12 cellular contexts compared by ENCODE assay signal in the genomic region with DNA sequence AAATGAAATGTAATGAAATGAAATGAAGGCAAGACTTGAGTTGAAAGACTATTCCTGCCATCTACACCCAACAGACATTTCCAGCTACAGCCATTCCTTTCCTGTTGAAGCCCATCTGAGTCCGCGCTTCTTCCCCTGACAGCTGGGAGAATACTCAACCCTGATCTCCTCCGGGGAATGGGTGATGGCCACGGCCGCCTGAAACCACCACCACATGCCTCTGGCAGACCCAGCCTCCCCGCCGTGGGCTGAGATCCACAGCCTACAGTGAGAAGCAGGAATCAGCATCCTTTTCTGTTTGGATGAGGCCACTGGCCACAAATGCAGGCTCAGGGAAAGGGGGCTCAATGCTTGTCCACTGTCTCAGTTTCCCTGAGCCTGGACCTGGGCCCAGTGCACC.
"Had no signal": no experiment of that assay in that cellular context is flagged by ENCODE, and none has a peak within 500 bp of the region (broad histone marks: within the 10 kb centered on the region; RNA-seq: fewer than 3 reads in every experiment).

No MANE protein-coding gene starts in this region.

- DNase-seq: activated CD4-positive, alpha-beta T cell treated with anti-CD3 and anti-CD28 coated beads, Interleukin-2, amount 10 ng/mL, durations not matched to agents 7 days and 5 days; activated effector memory CD4-positive, alpha-beta T cell treated with Interleukin-2 at 50 U/mL for 16 hours; activated naive CD8-positive, alpha-beta T cell treated with anti-CD3 and anti-CD28 coated beads, Interleukin-2, amount 10 ng/mL, durations not matched to agents 7 days and 5 days; activated T-cell treated with anti-CD3 and anti-CD28 coated beads, Interleukin-2, amount 50 U/mL, for 1 hour; aorta; effector CD4-positive, alpha-beta T cell; kidney; naive B cell; SK-N-SH; stimulated activated CD4-positive, alpha-beta T cell treated with anti-CD3 and anti-CD28 coated beads, Interleukin-4, amount 100 ng/mL, for 1 hour; stimulated activated naive CD8-positive, alpha-beta T cell treated with anti-CD3 and anti-CD28 coated beads, Interleukin-15, amount 100 ng/mL, for 72 hours had no signal

- H2AFZ ChIP-seq: hepatocyte had no signal

- H3K27ac ChIP-seq: hepatocyte had no signal

- H3K27me3 Mint-ChIP-seq: activated CD4-positive, alpha-beta T cell treated with anti-CD3 and anti-CD28 coated beads, Interleukin-2, amount 10 ng/mL, durations not matched to agents 7 days and 5 days; activated naive CD8-positive, alpha-beta T cell treated with anti-CD3 and anti-CD28 coated beads, Interleukin-2, amount 10 ng/mL, durations not matched to agents 7 days and 5 days; naive B cell; stimulated activated naive CD8-positive, alpha-beta T cell treated with anti-CD3 and anti-CD28 coated beads, Interleukin-15, amount 100 ng/mL, for 72 hours had no signal

- H3K4me1 Mint-ChIP-seq: activated naive CD8-positive, alpha-beta T cell treated with anti-CD3 and anti-CD28 coated beads, Interleukin-2, amount 10 ng/mL, durations not matched to agents 7 days and 5 days had no signal

- H3K9me3 ChIP-seq: SK-N-SH had no signal

- H3K9me3 Mint-ChIP-seq: activated CD4-positive, alpha-beta T cell treated with anti-CD3 and anti-CD28 coated beads, Interleukin-2, amount 10 ng/mL, durations not matched to agents 7 days and 5 days; activated naive CD8-positive, alpha-beta T cell treated with anti-CD3 and anti-CD28 coated beads, Interleukin-2, amount 10 ng/mL, durations not matched to agents 7 days and 5 days; naive B cell had no signal

- H3K4me2 ChIP-seq: hepatocyte, SK-N-SH had no signal

- H3K27me3 ChIP-seq: hepatocyte had no signal

- H3K4me3 ChIP-seq: hepatocyte had no signal

- H3K4me3 Mint-ChIP-seq: activated CD4-positive, alpha-beta T cell treated with anti-CD3 and anti-CD28 coated beads, Interleukin-2, amount 10 ng/mL, durations not matched to agents 7 days and 5 days; activated naive CD8-positive, alpha-beta T cell treated with anti-CD3 and anti-CD28 coated beads, Interleukin-2, amount 10 ng/mL, durations not matched to agents 7 days and 5 days; naive B cell; stimulated activated naive CD8-positive, alpha-beta T cell treated with anti-CD3 and anti-CD28 coated beads, Interleukin-15, amount 100 ng/mL, for 72 hours had no signal

- H3K9ac ChIP-seq: SK-N-SH had no signal

- H3K27ac Mint-ChIP-seq: activated CD4-positive, alpha-beta T cell treated with anti-CD3 and anti-CD28 coated beads, Interleukin-2, amount 10 ng/mL, durations not matched to agents 7 days and 5 days; activated naive CD8-positive, alpha-beta T cell treated with anti-CD3 and anti-CD28 coated beads, Interleukin-2, amount 10 ng/mL, durations not matched to agents 7 days and 5 days had no signal
